Comparison of ENCODE assay signal across 8 cellular contexts in the genomic region with DNA sequence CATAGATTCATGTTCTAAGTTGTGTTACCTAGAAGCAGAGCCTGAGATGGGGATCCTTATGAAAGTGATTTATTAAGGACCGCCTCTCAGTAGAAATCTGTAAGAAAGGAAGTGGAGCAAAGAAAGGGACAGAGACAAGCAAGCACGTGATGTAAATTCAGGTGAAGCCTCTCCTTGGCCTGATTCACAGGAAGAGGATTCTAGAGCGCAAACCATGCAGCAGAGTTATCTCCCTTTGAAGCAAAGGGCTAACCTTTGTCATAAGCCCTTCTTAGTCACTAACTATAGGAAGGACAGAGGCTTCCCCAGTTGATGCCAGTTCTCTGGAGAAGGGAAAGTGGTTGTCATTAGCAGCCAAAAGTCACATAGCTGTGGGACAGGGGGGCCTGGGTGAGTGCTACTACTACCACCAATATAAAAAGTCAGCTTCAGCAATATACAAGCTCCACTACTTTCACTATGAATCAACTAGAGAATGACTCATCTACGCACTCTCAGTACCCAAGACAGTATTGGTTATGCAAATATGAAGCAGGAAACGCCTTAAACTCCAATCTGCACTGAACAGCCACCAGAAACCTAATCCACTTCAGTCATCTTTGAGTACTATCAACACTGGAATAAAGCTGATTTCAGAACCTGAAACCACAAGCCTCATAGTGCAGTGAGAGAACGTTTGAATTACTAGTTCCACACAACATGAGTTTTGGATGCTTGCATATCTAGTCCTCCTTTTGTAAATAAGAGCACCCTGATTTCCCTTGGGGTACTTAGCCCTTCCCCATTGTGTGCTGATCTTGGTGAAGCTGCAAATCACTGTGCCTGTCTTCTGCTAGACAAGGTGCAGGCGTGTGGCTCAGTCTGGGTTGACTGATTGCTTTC.
A peak's percentile ranks its signal among the peaks of the same experiment; 100 is the strongest.
DNase-seq lines count a peak whose midpoint lies in the region; ATAC-seq, FAIRE-seq and TF ChIP-seq lines count a peak whose summit lies in the region.

No MANE protein-coding gene starts in this region.

- CTCF ChIA-PET in SK-N-SH (lab: Yijun Ruan, JAX) = no interaction called here

- H3K4me3 ChIP-seq in SK-N-SH (ENCODE audit: low read depth in 2 of 2, low read length in 1 of 2) = no peak overlapping the region
- H3K4me3 ChIP-seq in fibroblast of mammary gland (ENCODE audit: control insufficient read depth, low read depth, low read length) = no peak overlapping the region
- H3K4me3 ChIP-seq in right cardiac atrium (ENCODE audit: low read length) = no peak overlapping the region

- no peak overlapping the region for H3K4me2 ChIP-seq in SK-N-SH

- no peak for TF ChIP-seq RAD21 in SK-N-SH (IDR thresholded peaks at IDR 0.05; ENCODE audit: low read length)

- H3K27me3 ChIP-seq in SK-N-SH (ENCODE audit: insufficient read depth) (no peaks in the 10 kb centered on the region), right cardiac atrium (ENCODE audit: control insufficient read depth, insufficient read depth) (no peaks in the 10 kb centered on the region)

- POLR2A ChIA-PET in SK-N-SH (lab: Yijun Ruan, JAX) = no interaction called here

- H3K36me3 ChIP-seq in SK-N-SH (replicated peaks in 1 of 2; ENCODE audit: control insufficient read depth in 1 of 2, insufficient read depth in 2 of 2, low read length in 1 of 2) = no peaks in the 10 kb centered on the region

- intact Hi-C loops in right cardiac atrium (cut with DNase I) = no loop called here

- FAIRE-seq in urothelium cell line (lab: Jason Lieb, UNC) = no peak

- no peak overlapping the region for H3K27ac ChIP-seq in SK-N-SH (ENCODE audit: low read depth in 2 of 2, low read length in 1 of 2)
- H3K27ac ChIP-seq in right cardiac atrium (ENCODE audit: low read length) = no peak overlapping the region

- H3K9me2 ChIP-seq in SK-N-SH = no peaks in the 10 kb centered on the region

- H3K79me2 ChIP-seq in SK-N-SH (ENCODE audit: insufficient read depth) = no peaks in the 10 kb centered on the region

- H3F3A ChIP-seq in SK-N-SH (replicated peaks; ENCODE audit: insufficient read depth) = no peaks in the 10 kb centered on the region

- H3K4me1 ChIP-seq in SK-N-SH (ENCODE audit: control insufficient read depth in 1 of 2, insufficient read depth in 2 of 2, low read depth in 1 of 2, low read length in 1 of 2) (peaks cover 0 to 14% of the 10 kb centered on the region in 2 experiments; a peak in 1 of 4 replicates), right cardiac atrium (ENCODE audit: control insufficient read depth, insufficient read depth, low read length) (no peaks in the 10 kb centered on the region)

- H3K9ac ChIP-seq in SK-N-SH = no peak overlapping the region

- H4K20me1 ChIP-seq in SK-N-SH (ENCODE audit: insufficient read depth) = no peaks in the 10 kb centered on the region

- TF ChIP-seq CTCF in SK-N-SH (IDR thresholded peaks at IDR 0.05) (no peak), fibroblast of mammary gland (conservative IDR thresholded peaks at IDR 0.05; ENCODE audit: control insufficient read depth, insufficient read depth, low read depth, low read length) (no peak)

- no peak overlapping the region for H2AFZ ChIP-seq in SK-N-SH (ENCODE audit: low read depth)

- no peak for TF ChIP-seq EP300 in SK-N-SH (IDR thresholded peaks at IDR 0.05; ENCODE audit: borderline replicate concordance in 1 of 2, low read depth in 1 of 2, low read length in 1 of 2)

- H3K9me3 ChIP-seq in SK-N-SH (no peaks in the 10 kb centered on the region), right cardiac atrium (ENCODE audit: control insufficient read depth, low read length) (no peaks in the 10 kb centered on the region)

- ATAC-seq in GM19468 (IDR thresholded peaks at IDR 0.05; ENCODE audit: extremely low read depth, unreplicated experiment) (peak; percentile 100), HG03442 (IDR thresholded peaks at IDR 0.05; ENCODE audit: unreplicated experiment) (peak; percentile 99), right cardiac atrium (no peak)

- DNase-seq in GM04503 (ENCODE audit: low read depth) (peak; percentile 25), SK-N-SH (no peak), fibroblast of mammary gland (ENCODE audit: low read depth) (peak; percentile 86), urothelium cell line (ENCODE audit: low spot score) (peak; percentile 48), right cardiac atrium (no peak), ecto neural progenitor cell (ENCODE audit: low spot score) (no peak)

- WGBS in SK-N-SH (ENCODE audit: low lambda C conversion rate) = 74% methylated on average over 6 of the region's 7 CpGs
- WGBS in right cardiac atrium = 87% methylated on average over 7 of the region's 7 CpGs

TF ChIP-seq in SK-N-SH, 30 proteins besides CTCF, POLR2A, EP300 and RAD21:
- TF ChIP-seq, protein P1, sequence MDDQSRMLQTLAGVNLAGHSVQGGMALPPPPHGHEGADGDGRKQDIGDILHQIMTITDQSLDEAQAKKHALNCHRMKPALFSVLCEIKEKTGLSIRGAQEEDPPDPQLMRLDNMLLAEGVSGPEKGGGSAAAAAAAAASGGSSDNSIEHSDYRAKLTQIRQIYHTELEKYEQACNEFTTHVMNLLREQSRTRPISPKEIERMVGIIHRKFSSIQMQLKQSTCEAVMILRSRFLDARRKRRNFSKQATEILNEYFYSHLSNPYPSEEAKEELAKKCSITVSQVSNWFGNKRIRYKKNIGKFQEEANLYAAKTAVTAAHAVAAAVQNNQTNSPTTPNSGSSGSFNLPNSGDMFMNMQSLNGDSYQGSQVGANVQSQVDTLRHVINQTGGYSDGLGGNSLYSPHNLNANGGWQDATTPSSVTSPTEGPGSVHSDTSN (IDR thresholded peaks at IDR 0.05) = 0 out of 2 replicates have a peak, but pooled peaks have one; percentile 15
- no peak for TF ChIP-seq TAF1 (IDR thresholded peaks at IDR 0.05; ENCODE audit: borderline replicate concordance, low read depth, low read length)
- TF ChIP-seq FOSL2 (IDR thresholded peaks at IDR 0.05; ENCODE audit: borderline replicate concordance, low read depth) = peak; percentile 65; the same call in 1 of the 2 replicates
- TF ChIP-seq, protein P2, sequence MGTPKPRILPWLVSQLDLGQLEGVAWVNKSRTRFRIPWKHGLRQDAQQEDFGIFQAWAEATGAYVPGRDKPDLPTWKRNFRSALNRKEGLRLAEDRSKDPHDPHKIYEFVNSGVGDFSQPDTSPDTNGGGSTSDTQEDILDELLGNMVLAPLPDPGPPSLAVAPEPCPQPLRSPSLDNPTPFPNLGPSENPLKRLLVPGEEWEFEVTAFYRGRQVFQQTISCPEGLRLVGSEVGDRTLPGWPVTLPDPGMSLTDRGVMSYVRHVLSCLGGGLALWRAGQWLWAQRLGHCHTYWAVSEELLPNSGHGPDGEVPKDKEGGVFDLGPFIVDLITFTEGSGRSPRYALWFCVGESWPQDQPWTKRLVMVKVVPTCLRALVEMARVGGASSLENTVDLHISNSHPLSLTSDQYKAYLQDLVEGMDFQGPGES (IDR thresholded peaks at IDR 0.05; ENCODE audit: low read depth, low read length) = no peak
- peak; percentile 9; the same call in 1 of the 2 replicates for TF ChIP-seq TCF12 (IDR thresholded peaks at IDR 0.05)
- TF ChIP-seq JUND (IDR thresholded peaks at IDR 0.05) = peak; percentile 66
- TF ChIP-seq, protein P3, sequence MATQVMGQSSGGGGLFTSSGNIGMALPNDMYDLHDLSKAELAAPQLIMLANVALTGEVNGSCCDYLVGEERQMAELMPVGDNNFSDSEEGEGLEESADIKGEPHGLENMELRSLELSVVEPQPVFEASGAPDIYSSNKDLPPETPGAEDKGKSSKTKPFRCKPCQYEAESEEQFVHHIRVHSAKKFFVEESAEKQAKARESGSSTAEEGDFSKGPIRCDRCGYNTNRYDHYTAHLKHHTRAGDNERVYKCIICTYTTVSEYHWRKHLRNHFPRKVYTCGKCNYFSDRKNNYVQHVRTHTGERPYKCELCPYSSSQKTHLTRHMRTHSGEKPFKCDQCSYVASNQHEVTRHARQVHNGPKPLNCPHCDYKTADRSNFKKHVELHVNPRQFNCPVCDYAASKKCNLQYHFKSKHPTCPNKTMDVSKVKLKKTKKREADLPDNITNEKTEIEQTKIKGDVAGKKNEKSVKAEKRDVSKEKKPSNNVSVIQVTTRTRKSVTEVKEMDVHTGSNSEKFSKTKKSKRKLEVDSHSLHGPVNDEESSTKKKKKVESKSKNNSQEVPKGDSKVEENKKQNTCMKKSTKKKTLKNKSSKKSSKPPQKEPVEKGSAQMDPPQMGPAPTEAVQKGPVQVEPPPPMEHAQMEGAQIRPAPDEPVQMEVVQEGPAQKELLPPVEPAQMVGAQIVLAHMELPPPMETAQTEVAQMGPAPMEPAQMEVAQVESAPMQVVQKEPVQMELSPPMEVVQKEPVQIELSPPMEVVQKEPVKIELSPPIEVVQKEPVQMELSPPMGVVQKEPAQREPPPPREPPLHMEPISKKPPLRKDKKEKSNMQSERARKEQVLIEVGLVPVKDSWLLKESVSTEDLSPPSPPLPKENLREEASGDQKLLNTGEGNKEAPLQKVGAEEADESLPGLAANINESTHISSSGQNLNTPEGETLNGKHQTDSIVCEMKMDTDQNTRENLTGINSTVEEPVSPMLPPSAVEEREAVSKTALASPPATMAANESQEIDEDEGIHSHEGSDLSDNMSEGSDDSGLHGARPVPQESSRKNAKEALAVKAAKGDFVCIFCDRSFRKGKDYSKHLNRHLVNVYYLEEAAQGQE (IDR thresholded peaks at IDR 0.05; ENCODE audit: low read depth, low read length) = no peak
- no peak for TF ChIP-seq RXRA (IDR thresholded peaks at IDR 0.05; ENCODE audit: borderline replicate concordance, low read depth)
- no peak for TF ChIP-seq RCOR1 (IDR thresholded peaks at IDR 0.05; ENCODE audit: low read length)
- no peak for TF ChIP-seq CHD2 (IDR thresholded peaks at IDR 0.05; ENCODE audit: low read length, partially characterized antibody)

Comparison
In these comparisons a context has a peak if more than half of its experiments do, and no peak if none do; other contexts are left out.
1. DNase-seq: peak in GM04503 (single experiment), fibroblast of mammary gland (single experiment) and urothelium cell line (single experiment); none in SK-N-SH (single experiment), right cardiac atrium (0 of 3) and ecto neural progenitor cell (single experiment).
2. ATAC-seq: peak in GM19468 (single experiment) and HG03442 (single experiment); none in right cardiac atrium (0 of 2).